Comparison of ENCODE assay signal across 10 cellular contexts in the genomic region with DNA sequence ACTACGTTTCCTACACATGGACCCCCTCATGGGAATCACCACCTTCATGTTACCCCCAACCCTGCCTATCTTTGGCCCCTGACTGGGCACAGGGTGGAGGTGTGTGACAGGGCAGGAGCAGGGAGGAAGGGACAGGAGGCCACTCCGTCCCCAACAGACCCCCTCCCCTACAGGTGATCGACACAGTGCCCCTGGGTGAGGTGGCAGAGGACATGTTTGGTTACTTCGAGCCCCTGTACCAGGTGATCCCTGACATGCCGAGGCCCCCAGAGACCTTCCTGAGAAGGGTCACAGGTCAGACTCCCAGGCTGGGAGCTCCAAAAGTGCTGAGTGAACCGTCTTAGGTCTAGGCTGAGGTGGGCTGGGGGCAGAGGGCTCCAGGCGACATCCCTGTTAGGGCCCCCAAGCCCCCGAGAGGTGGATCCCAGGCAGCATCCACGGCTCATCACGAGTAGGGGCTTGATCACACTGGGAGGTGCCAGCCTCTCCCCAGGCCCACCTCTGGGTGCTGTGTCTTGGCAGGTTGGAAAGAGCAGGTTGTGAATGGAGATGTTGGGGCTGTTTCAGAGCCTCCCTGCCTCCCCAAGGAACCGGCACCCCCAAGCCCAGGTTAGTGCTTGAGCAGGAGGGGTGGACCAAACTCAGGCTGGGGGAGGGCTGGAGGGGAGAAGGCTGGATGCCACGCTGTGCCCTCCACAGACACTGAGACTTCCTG. TPM values are rescaled to one million over a fixed set of nuclear protein-coding genes. Genes with fewer than 3 reads are reported as not detected.
A peak's percentile ranks its signal among the peaks of the same experiment; 100 is the strongest.
DNase-seq lines count a peak whose midpoint lies in the region; ATAC-seq and TF ChIP-seq lines count a peak whose summit lies in the region.
"Had no signal": no experiment of that assay in that cellular context is flagged by ENCODE, and none has a peak within 500 bp of the region (broad histone marks: within the 10 kb centered on the region; RNA-seq: fewer than 3 reads in every experiment).

No MANE protein-coding gene starts in this region.

- H3K4me3 ChIP-seq in left ventricle myocardium inferior (no peak overlapping the region), right atrium auricular region (no peak overlapping the region), lower lobe of right lung (no peak overlapping the region)

- peaks cover 4% of the 10 kb centered on the region for H3K36me3 Mint-ChIP-seq in activated T-helper 1 cell treated with anti-CD3 and anti-CD28 coated beads, Interleukin-12 subunit alpha, Interleukin-12 subunit beta, Interleukin-2, Interleukin-4 antibody, amounts not matched to agents 30 ng/mL and 10 ng/mL and 1 ng/mL, durations not matched to agents 14 hours and 24 hours and 36 hours (ENCODE audit: low read depth)

- intact Hi-C loops in left ventricle myocardium inferior (cut with micrococcal nuclease), result loop anchor here (5.0 kb wide), 1 partner anchor 60 kb away; no protein-coding TSS in a partner anchor
- intact Hi-C loops in activated T-helper 1 cell treated with anti-CD3 and anti-CD28 coated beads, Interleukin-12 subunit alpha, Interleukin-12 subunit beta, Interleukin-2, Interleukin-4 antibody, amounts not matched to agents 30 ng/mL and 10 ng/mL and 1 ng/mL, durations not matched to agents 14 hours and 24 hours and 36 hours (cut with micrococcal nuclease), result loop anchor here (5.0 kb wide), 1 partner anchor 250 kb away; no protein-coding TSS in a partner anchor
- intact Hi-C loops in lower lobe of right lung (cut with DNase I), result loop anchor here (5.0 kb wide), 1 partner anchor 60 kb away; no protein-coding TSS in a partner anchor

- ATAC-seq in lower lobe of right lung (no peak), GM19324 (IDR thresholded peaks at IDR 0.05; ENCODE audit: low FRiP score, unreplicated experiment) (no peak)

- TF ChIP-seq CTCF in left ventricle myocardium inferior (IDR thresholded peaks at IDR 0.05; ENCODE audit: borderline replicate concordance), result no peak
- TF ChIP-seq CTCF in right atrium auricular region (IDR thresholded peaks at IDR 0.05), result no peak
- TF ChIP-seq CTCF in lower lobe of right lung (IDR thresholded peaks at IDR 0.05), result no peak

- DNase-seq in left ventricle myocardium inferior (peak; percentile 9), right atrium auricular region (ENCODE audit: low spot score) (no peak), lower lobe of right lung (peak; percentile 40), NCI-H510A treated with DMSO at 0.1 percent for 48 hours (lab: John Stamatoyannopoulos, UW) (no peak), KG1 (lab: John Stamatoyannopoulos, UW) (no peak), ureter (ENCODE audit: low spot score) (no peak)
- DNase-seq in activated T-helper 1 cell treated with anti-CD3 and anti-CD28 coated beads, Interleukin-12 subunit alpha, Interleukin-12 subunit beta, Interleukin-2, Interleukin-4 antibody, amounts not matched to agents 30 ng/mL and 10 ng/mL and 1 ng/mL, durations not matched to agents 14 hours and 24 hours and 36 hours (ENCODE audit: low spot score), result no peak
- DNase-seq: cerebellar nuclear complex, nephron progenitor cell had no signal

- H3K36me3 ChIP-seq in left ventricle myocardium inferior (peaks cover 22% of the 10 kb centered on the region), right atrium auricular region (no peaks in the 10 kb centered on the region), lower lobe of right lung (peaks cover 10% of the 10 kb centered on the region)

- peaks cover 2% of the 10 kb centered on the region for H3K27me3 Mint-ChIP-seq in activated T-helper 1 cell treated with anti-CD3 and anti-CD28 coated beads, Interleukin-12 subunit alpha, Interleukin-12 subunit beta, Interleukin-2, Interleukin-4 antibody, amounts not matched to agents 30 ng/mL and 10 ng/mL and 1 ng/mL, durations not matched to agents 14 hours and 24 hours and 36 hours (ENCODE audit: insufficient read depth)

- peaks cover 15% of the 10 kb centered on the region for H3K4me1 Mint-ChIP-seq in activated T-helper 1 cell treated with anti-CD3 and anti-CD28 coated beads, Interleukin-12 subunit alpha, Interleukin-12 subunit beta, Interleukin-2, Interleukin-4 antibody, amounts not matched to agents 30 ng/mL and 10 ng/mL and 1 ng/mL, durations not matched to agents 14 hours and 24 hours and 36 hours (ENCODE audit: low read depth)

- no peak overlapping the region for H3K27ac Mint-ChIP-seq in activated T-helper 1 cell treated with anti-CD3 and anti-CD28 coated beads, Interleukin-12 subunit alpha, Interleukin-12 subunit beta, Interleukin-2, Interleukin-4 antibody, amounts not matched to agents 30 ng/mL and 10 ng/mL and 1 ng/mL, durations not matched to agents 14 hours and 24 hours and 36 hours
- H3K27ac Mint-ChIP-seq: nephron progenitor cell had no signal

- peak overlapping the region; percentile 87 for H3K4me3 Mint-ChIP-seq in activated T-helper 1 cell treated with anti-CD3 and anti-CD28 coated beads, Interleukin-12 subunit alpha, Interleukin-12 subunit beta, Interleukin-2, Interleukin-4 antibody, amounts not matched to agents 30 ng/mL and 10 ng/mL and 1 ng/mL, durations not matched to agents 14 hours and 24 hours and 36 hours
- H3K4me3 Mint-ChIP-seq: nephron progenitor cell had no signal

- H3K9me3 ChIP-seq in left ventricle myocardium inferior (replicated peaks), result no peaks in the 10 kb centered on the region
- H3K9me3 ChIP-seq in right atrium auricular region, result no peaks in the 10 kb centered on the region
- no peaks in the 10 kb centered on the region for H3K9me3 ChIP-seq in lower lobe of right lung

- H3K4me1 ChIP-seq in left ventricle myocardium inferior, result peaks cover 32% of the 10 kb centered on the region
- peaks cover 0 to 18% of the 10 kb centered on the region in 2 donors for H3K4me1 ChIP-seq in right atrium auricular region
- peaks cover 14% of the 10 kb centered on the region for H3K4me1 ChIP-seq in lower lobe of right lung

- H3K27ac ChIP-seq in left ventricle myocardium inferior (replicated peaks) (no peak overlapping the region), right atrium auricular region (no peak overlapping the region), lower lobe of right lung (no peak overlapping the region)

- H3K27me3 ChIP-seq in left ventricle myocardium inferior (ENCODE audit: low read depth), result no peaks in the 10 kb centered on the region
- H3K27me3 ChIP-seq in right atrium auricular region, result no peaks in the 10 kb centered on the region
- H3K27me3 ChIP-seq in lower lobe of right lung (ENCODE audit: low read depth), result no peaks in the 10 kb centered on the region

- no peaks in the 10 kb centered on the region for H3K9me3 Mint-ChIP-seq in activated T-helper 1 cell treated with anti-CD3 and anti-CD28 coated beads, Interleukin-12 subunit alpha, Interleukin-12 subunit beta, Interleukin-2, Interleukin-4 antibody, amounts not matched to agents 30 ng/mL and 10 ng/mL and 1 ng/mL, durations not matched to agents 14 hours and 24 hours and 36 hours

RNA-seq across cellular contexts. Expression of a gene that starts 1.5 kb away (rescaled TPM):
- total RNA-seq in left ventricle myocardium inferior (6.4 TPM), right atrium auricular region (1 to 10 TPM; 9.0 to 9.4 TPM), lower lobe of right lung (16.6 TPM), ureter (26.4 TPM)
- total RNA-seq in activated T-helper 1 cell treated with anti-CD3 and anti-CD28 coated beads, Interleukin-12 subunit alpha, Interleukin-12 subunit beta, Interleukin-2, Interleukin-4 antibody, amounts not matched to agents 30 ng/mL and 10 ng/mL and 1 ng/mL, durations not matched to agents 14 hours and 24 hours and 36 hours, result 11.3 and 12.5 TPM in 2 replicates

RNA-seq across cellular contexts. Expression of a gene that starts 4.7 kb away (rescaled TPM):
- total RNA-seq in left ventricle myocardium inferior, result 146 TPM
- 100 to 1,000 TPM; 102 to 156 TPM for total RNA-seq in right atrium auricular region
- 2.4 and 4.3 TPM in 2 replicates for total RNA-seq in activated T-helper 1 cell treated with anti-CD3 and anti-CD28 coated beads, Interleukin-12 subunit alpha, Interleukin-12 subunit beta, Interleukin-2, Interleukin-4 antibody, amounts not matched to agents 30 ng/mL and 10 ng/mL and 1 ng/mL, durations not matched to agents 14 hours and 24 hours and 36 hours
- 38.3 TPM for total RNA-seq in lower lobe of right lung
- 153 TPM for total RNA-seq in ureter

RNA-seq across cellular contexts. Expression of a gene that starts 11.3 kb away (rescaled TPM):
- total RNA-seq in left ventricle myocardium inferior (28.8 TPM), right atrium auricular region (10 to 100 TPM; 16.4 to 31.1 TPM), lower lobe of right lung (33.9 TPM), ureter (47.0 TPM)
- total RNA-seq in activated T-helper 1 cell treated with anti-CD3 and anti-CD28 coated beads, Interleukin-12 subunit alpha, Interleukin-12 subunit beta, Interleukin-2, Interleukin-4 antibody, amounts not matched to agents 30 ng/mL and 10 ng/mL and 1 ng/mL, durations not matched to agents 14 hours and 24 hours and 36 hours, result 65.9 and 67.9 TPM in 2 replicates

RNA-seq across cellular contexts. Expression of a gene that starts 24.7 kb away (rescaled TPM):
- total RNA-seq in left ventricle myocardium inferior (7.0 TPM), right atrium auricular region (1 to 10 TPM; 3.1 to 6.8 TPM), lower lobe of right lung (6.4 TPM), ureter (8.0 TPM)
- total RNA-seq in activated T-helper 1 cell treated with anti-CD3 and anti-CD28 coated beads, Interleukin-12 subunit alpha, Interleukin-12 subunit beta, Interleukin-2, Interleukin-4 antibody, amounts not matched to agents 30 ng/mL and 10 ng/mL and 1 ng/mL, durations not matched to agents 14 hours and 24 hours and 36 hours, result 6.7 and 7.1 TPM in 2 replicates

Comparison
In these comparisons a context has a peak if more than half of its experiments do, and no peak if none do; other contexts are left out.
1. DNase-seq: peak in left ventricle myocardium inferior (single experiment) and lower lobe of right lung (single experiment); none in right atrium auricular region (single experiment), activated T-helper 1 cell treated with anti-CD3 and anti-CD28 coated beads, Interleukin-12 subunit alpha, Interleukin-12 subunit beta, Interleukin-2, Interleukin-4 antibody, amounts not matched to agents 30 ng/mL and 10 ng/mL and 1 ng/mL, durations not matched to agents 14 hours and 24 hours and 36 hours (single experiment), NCI-H510A treated with DMSO at 0.1 percent for 48 hours (single experiment), KG1 (single experiment) and ureter (single experiment).